13 cellular contexts compared by ENCODE assay signal in the genomic region with DNA sequence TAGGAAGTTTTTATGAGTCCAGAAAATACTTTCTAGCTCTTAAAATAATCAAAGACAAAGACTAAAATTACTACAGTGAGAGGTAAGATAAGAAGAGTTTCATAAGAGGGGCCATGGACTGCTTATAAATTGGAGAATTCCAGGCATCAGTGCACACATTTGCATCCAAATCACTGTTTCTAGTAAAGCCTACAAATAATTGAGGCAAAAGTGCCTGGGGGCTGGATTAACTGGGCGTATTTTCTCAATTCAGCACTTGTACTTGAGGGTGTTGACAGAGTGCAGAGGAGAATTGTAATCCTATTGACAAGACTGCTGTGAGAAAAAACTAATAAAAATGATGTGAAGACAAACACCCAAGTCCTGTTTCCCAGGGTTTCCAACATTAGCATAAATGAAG.
"Had no signal": no experiment of that assay in that cellular context is flagged by ENCODE, and none has a peak within 500 bp of the region (broad histone marks: within the 10 kb centered on the region; RNA-seq: fewer than 3 reads in every experiment).

No MANE protein-coding gene starts in this region.

- H3K27me3 ChIP-seq: body of pancreas, neutrophil, tibial nerve had no signal

- H3K27ac Mint-ChIP-seq: activated CD4-positive, alpha-beta T cell treated with anti-CD3 and anti-CD28 coated beads, Interleukin-2, amount 10 ng/mL, durations not matched to agents 7 days and 5 days; naive thymus-derived CD4-positive, alpha-beta T cell; WTC11 had no signal

- H3K36me3 ChIP-seq: neutrophil, tibial nerve had no signal

- H3K4me3 Mint-ChIP-seq: activated CD4-positive, alpha-beta T cell treated with anti-CD3 and anti-CD28 coated beads, Interleukin-2, amount 10 ng/mL, durations not matched to agents 7 days and 5 days; central memory CD8-positive, alpha-beta T cell; naive thymus-derived CD4-positive, alpha-beta T cell; WTC11 had no signal

- H3K27ac ChIP-seq: body of pancreas, neutrophil, tibial nerve had no signal

- H3K4me3 ChIP-seq: body of pancreas, tibial nerve had no signal

- H3K27me3 Mint-ChIP-seq: activated CD4-positive, alpha-beta T cell treated with anti-CD3 and anti-CD28 coated beads, Interleukin-2, amount 10 ng/mL, durations not matched to agents 7 days and 5 days; central memory CD8-positive, alpha-beta T cell had no signal

- H3K4me1 Mint-ChIP-seq: activated CD4-positive, alpha-beta T cell treated with anti-CD3 and anti-CD28 coated beads, Interleukin-2, amount 10 ng/mL, durations not matched to agents 7 days and 5 days; central memory CD8-positive, alpha-beta T cell; naive thymus-derived CD4-positive, alpha-beta T cell; WTC11 had no signal

- DNase-seq: activated CD4-positive, alpha-beta T cell treated with anti-CD3 and anti-CD28 coated beads, Interleukin-2, amount 10 ng/mL, durations not matched to agents 7 days and 5 days; activated CD8-positive, alpha-beta memory T cell treated with anti-CD3 and anti-CD28 coated beads for 24 hours; activated naive CD4-positive, alpha-beta T cell treated with anti-CD3 and anti-CD28 coated beads, Interleukin-2, amount 50 U/mL, for 16 hours; body of pancreas; cortex of kidney; mammary epithelial cell; naive thymus-derived CD4-positive, alpha-beta T cell; right cardiac atrium; small intestine had no signal

- H3K4me1 ChIP-seq: body of pancreas, tibial nerve had no signal
